Comparison of ENCODE assay signal across 25 cellular contexts in genomic region chr9:98468567-98469239, GRCh38.
"Had no signal": no experiment of that assay in that cellular context is flagged by ENCODE, and none has a peak within 500 bp of the region (broad histone marks: within the 10 kb centered on the region; RNA-seq: fewer than 3 reads in every experiment).

No MANE protein-coding gene starts in this region.

- H3K36me3 ChIP-seq: left ventricle myocardium inferior, right atrium auricular region, suprapubic skin, thoracic aorta, tibial artery, upper lobe of right lung had no signal

- H2AFZ ChIP-seq: hepatocyte had no signal

- H3K36me3 Mint-ChIP-seq: mesothelial cell of epicardium; naive B cell; natural killer cell treated with Interleukin-12 subunit alpha and Interleukin-12 subunit beta and Interleukin-15 and Interleukin-18, amount 100 ng/mL, for 72 hours; stimulated activated effector memory CD8-positive, alpha-beta T cell treated with anti-CD3 and anti-CD28 coated beads, Interleukin-12 subunit alpha, Interleukin-12 subunit beta, amount 100 ng/mL, for 72 hours had no signal

- DNase-seq: left ventricle myocardium inferior; mesendoderm; naive B cell; nucleus accumbens; stimulated activated CD4-positive, alpha-beta T cell treated with anti-CD3 and anti-CD28 coated beads, Interleukin-12 subunit alpha, Interleukin-12 subunit beta, amount 100 ng/mL, for 4 hours; stimulated activated CD4-positive, alpha-beta T cell treated with anti-CD3 and anti-CD28 coated beads, Interleukin-15, amount 100 ng/mL, for 24 hours; stimulated activated CD4-positive, alpha-beta T cell treated with anti-CD3 and anti-CD28 coated beads, Interleukin-2, amount 100 ng/mL, for 24 hours; stimulated activated CD4-positive, alpha-beta T cell treated with anti-CD3 and anti-CD28 coated beads, Interleukin-4, amount 100 ng/mL, for 1 hour; stimulated activated naive CD4-positive, alpha-beta T cell; tibial artery; trophoblast cell; upper lobe of right lung had no signal

- H3K9me3 ChIP-seq: right atrium auricular region, suprapubic skin, thoracic aorta, tibial artery, upper lobe of right lung had no signal

- H3K27ac ChIP-seq: hepatocyte, left ventricle myocardium inferior, right atrium auricular region, skin epidermis, suprapubic skin, thoracic aorta, tibial artery, upper lobe of right lung had no signal

- H3K79me2 ChIP-seq: hepatocyte had no signal

- H3K4me3 Mint-ChIP-seq: mesothelial cell of epicardium; natural killer cell treated with Interleukin-12 subunit alpha and Interleukin-12 subunit beta and Interleukin-15 and Interleukin-18, amount 100 ng/mL, for 72 hours; stimulated activated effector memory CD8-positive, alpha-beta T cell treated with anti-CD3 and anti-CD28 coated beads, Interleukin-12 subunit alpha, Interleukin-12 subunit beta, amount 100 ng/mL, for 72 hours; stimulated activated naive CD8-positive, alpha-beta T cell treated with anti-CD3 and anti-CD28 coated beads, Interleukin-15, Interleukin-2, amounts not matched to agents 100 ng/mL and 50 ng/mL, for 24 hours had no signal

- H3K27ac Mint-ChIP-seq: mesothelial cell of epicardium; naive B cell; natural killer cell treated with Interleukin-12 subunit alpha and Interleukin-12 subunit beta and Interleukin-15 and Interleukin-18, amount 100 ng/mL, for 72 hours; progenitor cell of endocrine pancreas; stimulated activated effector memory CD8-positive, alpha-beta T cell treated with anti-CD3 and anti-CD28 coated beads, Interleukin-12 subunit alpha, Interleukin-12 subunit beta, amount 100 ng/mL, for 72 hours; stimulated activated naive CD8-positive, alpha-beta T cell treated with anti-CD3 and anti-CD28 coated beads, Interleukin-15, Interleukin-2, amounts not matched to agents 100 ng/mL and 50 ng/mL, for 24 hours had no signal

- H3K4me1 Mint-ChIP-seq: mesothelial cell of epicardium; naive B cell; stimulated activated effector memory CD8-positive, alpha-beta T cell treated with anti-CD3 and anti-CD28 coated beads, Interleukin-12 subunit alpha, Interleukin-12 subunit beta, amount 100 ng/mL, for 72 hours had no signal

- H3K9me3 Mint-ChIP-seq: natural killer cell treated with Interleukin-12 subunit alpha and Interleukin-12 subunit beta and Interleukin-15 and Interleukin-18, amount 100 ng/mL, for 72 hours; stimulated activated effector memory CD8-positive, alpha-beta T cell treated with anti-CD3 and anti-CD28 coated beads, Interleukin-12 subunit alpha, Interleukin-12 subunit beta, amount 100 ng/mL, for 72 hours had no signal

- H3K4me3 ChIP-seq: hepatocyte, left ventricle myocardium inferior, lung, right atrium auricular region, skin epidermis, suprapubic skin, thoracic aorta, tibial artery, upper lobe of right lung had no signal

- ATAC-seq: natural killer cell treated with Interleukin-12 subunit alpha and Interleukin-12 subunit beta and Interleukin-15 and Interleukin-18, amount 100 ng/mL, for 72 hours; sciatic nerve; stimulated activated effector memory CD8-positive, alpha-beta T cell treated with anti-CD3 and anti-CD28 coated beads, Interleukin-12 subunit alpha, Interleukin-12 subunit beta, amount 100 ng/mL, for 72 hours; upper lobe of right lung had no signal

- H3K27me3 Mint-ChIP-seq: progenitor cell of endocrine pancreas had no signal

- H3K4me1 ChIP-seq: left ventricle myocardium inferior, right atrium auricular region, suprapubic skin, tibial artery, upper lobe of right lung had no signal

- H3K27me3 ChIP-seq: hepatocyte, right atrium auricular region, suprapubic skin, tibial artery, upper lobe of right lung had no signal

- H3K4me2 ChIP-seq: hepatocyte had no signal

- FAIRE-seq: urothelium cell line had no signal
